17 cellular contexts compared by ENCODE assay signal in the genomic region with DNA sequence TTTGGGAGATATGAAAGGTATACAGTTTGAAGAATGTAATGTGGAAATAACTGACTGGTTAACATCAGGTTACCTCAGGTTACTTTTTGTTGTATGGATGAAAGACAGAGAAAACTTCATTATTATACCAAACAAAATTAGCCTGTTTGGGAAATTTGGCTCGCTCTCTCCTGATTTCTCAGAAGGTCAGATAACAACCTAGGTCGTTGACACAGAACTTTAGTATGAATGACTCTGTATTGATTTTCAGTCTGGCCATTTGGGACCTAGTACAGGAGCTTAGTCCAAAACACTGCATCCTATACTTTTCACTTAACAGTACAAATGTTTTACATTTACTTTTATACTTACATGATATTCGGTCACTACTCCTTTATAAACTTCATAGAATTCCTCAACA.
"Had no signal": no experiment of that assay in that cellular context is flagged by ENCODE, and none has a peak within 500 bp of the region (broad histone marks: within the 10 kb centered on the region; RNA-seq: fewer than 3 reads in every experiment).

No MANE protein-coding gene starts in this region.

- DNase-seq: dorsolateral prefrontal cortex; effector CD4-positive, alpha-beta T cell; effector memory CD4-positive, alpha-beta T cell; foreskin keratinocyte; glutamatergic neuron; head of caudate nucleus; heart right ventricle; hippocampal formation; left cardiac atrium; left ventricle myocardium inferior; lower lobe of right lung; mesenchymal stem cell; mucosa of descending colon; naive B cell had no signal

- H3K4me3 ChIP-seq: coronary artery, dorsolateral prefrontal cortex, esophagus muscularis mucosa, gastroesophageal sphincter, heart right ventricle, left ventricle myocardium inferior, lower lobe of right lung, mucosa of descending colon had no signal

- H3K27me3 ChIP-seq: dorsolateral prefrontal cortex, esophagus muscularis mucosa, foreskin keratinocyte, gastroesophageal sphincter, heart right ventricle had no signal

- H3K27ac ChIP-seq: coronary artery, dorsolateral prefrontal cortex, esophagus muscularis mucosa, foreskin keratinocyte, gastroesophageal sphincter, left ventricle myocardium inferior, lower lobe of right lung had no signal

- H3K36me3 ChIP-seq: left ventricle myocardium inferior, lower lobe of right lung had no signal

- H3K9me3 ChIP-seq: esophagus muscularis mucosa, gastroesophageal sphincter, heart right ventricle, left ventricle myocardium inferior, lower lobe of right lung, mucosa of descending colon had no signal

- ATAC-seq: foreskin keratinocyte, gastroesophageal sphincter, heart right ventricle, left cardiac atrium, lower lobe of right lung, mucosa of descending colon had no signal

- H3K4me1 ChIP-seq: foreskin keratinocyte, lower lobe of right lung had no signal
